In the genomic region with DNA sequence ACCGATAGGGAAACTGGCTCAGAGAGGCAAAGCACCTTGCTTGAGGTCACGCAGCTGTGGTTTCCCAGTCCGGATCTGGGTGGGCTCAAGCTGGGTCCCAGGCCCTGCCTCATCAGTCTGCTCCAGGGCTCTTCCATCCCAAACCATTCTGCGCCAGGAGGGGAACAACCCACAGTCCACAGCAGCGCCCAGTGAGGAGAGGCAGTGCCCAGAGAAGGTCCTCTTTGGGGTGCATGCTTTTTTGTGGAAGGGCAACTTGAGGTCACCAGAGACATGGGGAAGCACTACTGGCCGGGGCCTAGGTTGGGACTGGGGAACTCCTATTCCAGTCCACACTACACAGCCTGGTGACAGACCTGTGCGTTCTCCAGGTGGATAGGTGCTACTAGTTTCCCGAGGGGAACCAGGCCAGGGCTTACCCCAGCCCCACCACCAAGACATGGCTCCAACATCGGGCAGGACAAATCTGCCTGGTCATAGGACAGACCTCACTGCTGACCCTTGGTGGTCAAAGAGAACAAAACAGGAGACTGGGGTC, we compare ENCODE assay signal across 17 cellular contexts.
DNase-seq lines count a peak whose midpoint lies in the region; ATAC-seq and TF ChIP-seq lines count a peak whose summit lies in the region.
"Had no signal": no experiment of that assay in that cellular context is flagged by ENCODE, and none has a peak within 500 bp of the region (broad histone marks: within the 10 kb centered on the region; RNA-seq: fewer than 3 reads in every experiment).

No MANE protein-coding gene starts in this region.

- TF ChIP-seq CTCF in esophagus muscularis mucosa (IDR thresholded peaks at IDR 0.05) = no peak

- H3K4me3 Mint-ChIP-seq in activated CD4-positive, alpha-beta T cell treated with anti-CD3 and anti-CD28 coated beads, Interleukin-2, amount 10 ng/mL, durations not matched to agents 24 days and 14 days = no peak overlapping the region
- H3K4me3 Mint-ChIP-seq: H9 had no signal

- H3K4me3 ChIP-seq in esophagus muscularis mucosa = no peak overlapping the region
- H3K4me3 ChIP-seq: BLaER1 treated with 17β-estradiol and CSF1 and Interleukin-3, amounts not matched to agents 10 nM and 100 nM had no signal

- TF ChIP-seq EP300 in esophagus muscularis mucosa (IDR thresholded peaks at IDR 0.05) = no peak

- ATAC-seq in GM18868 (IDR thresholded peaks at IDR 0.05; ENCODE audit: unreplicated experiment) = no peak

- no peaks in the 10 kb centered on the region for H3K9me3 ChIP-seq in esophagus muscularis mucosa

- no peak for TF ChIP-seq POLR2A in esophagus muscularis mucosa (IDR thresholded peaks at IDR 0.05; ENCODE audit: low read depth)

- H3K27me3 Mint-ChIP-seq in activated CD4-positive, alpha-beta T cell treated with anti-CD3 and anti-CD28 coated beads, Interleukin-2, amount 10 ng/mL, durations not matched to agents 24 days and 14 days = no peaks in the 10 kb centered on the region

- intact Hi-C loops in activated CD4-positive, alpha-beta T cell treated with anti-CD3 and anti-CD28 coated beads, Interleukin-2, amount 10 ng/mL, durations not matched to agents 24 days and 14 days (cut with micrococcal nuclease) = no loop called here
- intact Hi-C loops in esophagus muscularis mucosa (cut with DNase I) (no loop called here), posterior vena cava (cut with DNase I) (no loop called here)

- no peak for DNase-seq in activated CD4-positive, alpha-beta T cell treated with anti-CD3 and anti-CD28 coated beads, Interleukin-2, amount 10 ng/mL, durations not matched to agents 24 days and 14 days
- DNase-seq in activated CD4-positive, alpha-beta T cell treated with anti-CD3 and anti-CD28 coated beads for 48 hours = no peak
- DNase-seq in CD1c-positive myeloid dendritic cell (ENCODE audit: extremely low spot score) (peak; percentile 14), esophagus muscularis mucosa (ENCODE audit: extremely low spot score) (peak; percentile 90), posterior vena cava (ENCODE audit: low spot score) (peak; percentile 76), NCI-H226 (no peak), globus pallidus (ENCODE audit: low spot score) (no peak)
- DNase-seq: DMS 273 treated with DMSO at 0.1 percent for 48 hours, H9, Karpas-422, MM.1S, NCI-H1105, NCI-H187, NCI-H510A, NCI-H82 had no signal

- no peaks in the 10 kb centered on the region for H3K9me3 Mint-ChIP-seq in activated CD4-positive, alpha-beta T cell treated with anti-CD3 and anti-CD28 coated beads, Interleukin-2, amount 10 ng/mL, durations not matched to agents 24 days and 14 days
- H3K9me3 Mint-ChIP-seq: H9 had no signal

- WGBS in esophagus muscularis mucosa = 87% methylated on average over 7 of the region's 9 CpGs

- H3K36me3 Mint-ChIP-seq in activated CD4-positive, alpha-beta T cell treated with anti-CD3 and anti-CD28 coated beads, Interleukin-2, amount 10 ng/mL, durations not matched to agents 24 days and 14 days (ENCODE audit: low read depth) = no peaks in the 10 kb centered on the region

- H3K4me1 ChIP-seq in esophagus muscularis mucosa = peaks cover 0 to 3% (median 0%) of the 10 kb centered on the region in 4 donors

- peak overlapping the region; percentile 29 for H3K27ac Mint-ChIP-seq in activated CD4-positive, alpha-beta T cell treated with anti-CD3 and anti-CD28 coated beads, Interleukin-2, amount 10 ng/mL, durations not matched to agents 24 days and 14 days

- peaks cover 13% of the 10 kb centered on the region for H3K4me1 Mint-ChIP-seq in activated CD4-positive, alpha-beta T cell treated with anti-CD3 and anti-CD28 coated beads, Interleukin-2, amount 10 ng/mL, durations not matched to agents 24 days and 14 days

- peaks cover 0 to 40% (median 0%) of the 10 kb centered on the region in 4 donors for H3K27me3 ChIP-seq in esophagus muscularis mucosa
- H3K27me3 ChIP-seq: BLaER1 treated with 17β-estradiol and CSF1 and Interleukin-3, amounts not matched to agents 10 nM and 100 nM had no signal

- H3K27ac ChIP-seq in esophagus muscularis mucosa (replicated peaks in 1 of 4) = no peak overlapping the region
- H3K27ac ChIP-seq: BLaER1 treated with 17β-estradiol and CSF1 and Interleukin-3, amounts not matched to agents 10 nM and 100 nM had no signal

- no peaks in the 10 kb centered on the region for H3K36me3 ChIP-seq in esophagus muscularis mucosa
- H3K36me3 ChIP-seq: BLaER1 treated with 17β-estradiol and CSF1 and Interleukin-3, amounts not matched to agents 10 nM and 100 nM had no signal

Comparison
In these comparisons a context has a peak if more than half of its experiments do, and no peak if none do; other contexts are left out.
1. DNase-seq: peak in CD1c-positive myeloid dendritic cell (single experiment), esophagus muscularis mucosa (single experiment) and posterior vena cava (single experiment); none in activated CD4-positive, alpha-beta T cell treated with anti-CD3 and anti-CD28 coated beads, Interleukin-2, amount 10 ng/mL, durations not matched to agents 24 days and 14 days (single experiment), activated CD4-positive, alpha-beta T cell treated with anti-CD3 and anti-CD28 coated beads for 48 hours (single experiment), NCI-H226 (single experiment) and globus pallidus (single experiment).